Comparison of ENCODE assay signal across 12 cellular contexts in genomic region chr22:42376721-42377177, GRCh38. TPM values are rescaled to one million over a fixed set of nuclear protein-coding genes. Genes with fewer than 3 reads are reported as not detected.
DNase-seq lines count a peak whose midpoint lies in the region; ATAC-seq and TF ChIP-seq lines count a peak whose summit lies in the region.
"Had no signal": no experiment of that assay in that cellular context is flagged by ENCODE, and none has a peak within 500 bp of the region (broad histone marks: within the 10 kb centered on the region; RNA-seq: fewer than 3 reads in every experiment).

No MANE protein-coding gene starts in this region.

- DNase-seq in IMR-90 (peak; percentile 19), SK-N-SH (peak; percentile 81), right atrium auricular region (ENCODE audit: low spot score) (peak; percentile 85), GOT3 (lab: John Stamatoyannopoulos, UW) (no peak)
- DNase-seq in activated CD4-positive, CD25-positive, alpha-beta regulatory T cell treated with anti-CD3 and anti-CD28 coated beads, Interleukin-2, amount 50 U/mL, for 72 hours = no peak
- DNase-seq: effector CD4-positive, alpha-beta T cell had no signal

- POLR2A ChIA-PET in IMR-90 (lab: Charles Lee; ENCODE audit: unreplicated experiment) = no interaction called here
- POLR2A ChIA-PET in SK-N-SH (lab: Yijun Ruan, JAX) = interaction anchor here (1.3 kb wide), 1 partner anchor 12 kb away, joined by 3 read pairs; no protein-coding TSS in a partner anchor

- no peak overlapping the region for H4K91ac ChIP-seq in IMR-90 (ENCODE audit: insufficient read depth, low read depth, low read length)

- H2BK120ac ChIP-seq in IMR-90 (ENCODE audit: low read depth, low read length) = no peak overlapping the region

- H3K23ac ChIP-seq in IMR-90 (ENCODE audit: low read depth, low read length) = no peak overlapping the region

- TF ChIP-seq EP300 in SK-N-SH (IDR thresholded peaks at IDR 0.05; ENCODE audit: borderline replicate concordance in 1 of 2, low read depth in 1 of 2, low read length in 1 of 2) = peak in 1 of 2 experiments; percentile 75; a peak in 2 of 4 replicates

- no peaks in the 10 kb centered on the region for H3K9me1 ChIP-seq in IMR-90 (ENCODE audit: insufficient read depth, low read length)

- H2AK9ac ChIP-seq in IMR-90 (replicated peaks; ENCODE audit: low read depth, low read length, poor library complexity) = no peak overlapping the region

- TF ChIP-seq CTCF in IMR-90 (conservative IDR thresholded peaks at IDR 0.05; ENCODE audit: low read depth, low read length) (no peak), SK-N-SH (IDR thresholded peaks at IDR 0.05) (no peak), right atrium auricular region (IDR thresholded peaks at IDR 0.05) (no peak)

- no peak overlapping the region for H3K18ac ChIP-seq in IMR-90 (ENCODE audit: low read depth, low read length)

- intact Hi-C loops in IMR-90 (cut with micrococcal nuclease) = no loop called here

- H2BK5ac ChIP-seq in IMR-90 (ENCODE audit: low read depth, low read length, poor library complexity, severe bottlenecking) = no peak overlapping the region

- H3K9me3 ChIP-seq in IMR-90 (ENCODE audit: control insufficient read depth, insufficient read depth, low read length) (no peaks in the 10 kb centered on the region), SK-N-SH (no peaks in the 10 kb centered on the region), right atrium auricular region (no peaks in the 10 kb centered on the region), thymus (ENCODE audit: control insufficient read depth) (no peaks in the 10 kb centered on the region)
- H3K9me3 ChIP-seq: prostate gland had no signal

- CTCF ChIA-PET in IMR-90 (lab: Yijun Ruan, JAX) = no interaction called here
- CTCF ChIA-PET in SK-N-SH (lab: Yijun Ruan, JAX) = interaction anchor here (0.8 to 1.3 kb wide), 3 partner anchors 67 to 207 kb away, joined by 3 read pairs; no protein-coding TSS in a partner anchor

- H3K14ac ChIP-seq in IMR-90 (replicated peaks; ENCODE audit: low read depth, low read length) = no peak overlapping the region

- dilution Hi-C loops in IMR-90 (cut with HindIII; ENCODE audit: low sequenced_read_pairs, unreplicated experiment) = no loop called here

- no peak overlapping the region for H3K27ac ChIP-seq in IMR-90 (ENCODE audit: insufficient read depth, low read length)
- peak overlapping the region in 1 of 2 experiments; percentile 67; a peak in 1 of 4 replicates for H3K27ac ChIP-seq in SK-N-SH (ENCODE audit: low read depth in 2 of 2, low read length in 1 of 2)
- peak overlapping the region; percentile 35 to 40 for H3K27ac ChIP-seq in right atrium auricular region
- peak overlapping the region; percentile 42 for H3K27ac ChIP-seq in thymus (ENCODE audit: low read depth)
- H3K27ac ChIP-seq: prostate gland, VCaP had no signal

- H2BK15ac ChIP-seq in IMR-90 (ENCODE audit: low read depth, low read length) = no peak overlapping the region

- H3K4me2 ChIP-seq in IMR-90 (ENCODE audit: low read depth, low read length) = no peak overlapping the region
- H3K4me2 ChIP-seq in SK-N-SH = no peak overlapping the region

- H4K8ac ChIP-seq in IMR-90 (ENCODE audit: low read depth in 2 of 2, low read length in 2 of 2) = no peak overlapping the region

- H3K9ac ChIP-seq in IMR-90 (ENCODE audit: low read depth, low read length) (no peak overlapping the region), SK-N-SH (no peak overlapping the region)

- no peaks in the 10 kb centered on the region for H3K79me2 ChIP-seq in SK-N-SH (ENCODE audit: insufficient read depth)

- H2AK5ac ChIP-seq in IMR-90 (ENCODE audit: low read depth, low read length) = no peak overlapping the region

- H3K9me2 ChIP-seq in SK-N-SH = no peaks in the 10 kb centered on the region

- no peaks in the 10 kb centered on the region for H3K36me3 Mint-ChIP-seq in activated T-helper 17 cell treated with anti-CD3 and anti-CD28 coated beads, Interleukin-2, amount 50 U/mL, for 72 hours (ENCODE audit: low read depth)

- H3K4me3 ChIP-seq in IMR-90 (ENCODE audit: insufficient read depth, low read depth, low read length) = no peak overlapping the region
- H3K4me3 ChIP-seq in SK-N-SH (ENCODE audit: low read depth in 2 of 2, low read length in 1 of 2) = no peak overlapping the region
- no peak overlapping the region for H3K4me3 ChIP-seq in right atrium auricular region
- H3K4me3 ChIP-seq in thymus (ENCODE audit: low read length) = no peak overlapping the region
- H3K4me3 ChIP-seq: prostate gland had no signal

- BruUV-seq in IMR-90 (replicated peaks; lab: Mats Ljungman, UMichigan) = no TSS peak

- H2BK20ac ChIP-seq in IMR-90 (ENCODE audit: low read depth, low read length) = no peak overlapping the region

- H3K56ac ChIP-seq in IMR-90 (ENCODE audit: extremely low read depth, insufficient read depth, low read length) = no peak overlapping the region

- H4K5ac ChIP-seq in IMR-90 (ENCODE audit: low read depth, low read length) = no peak overlapping the region

- in situ Hi-C loops in IMR-90 (cut with MboI; ENCODE audit: low sequenced_read_pairs) = no loop called here

- H3K27me3 ChIP-seq in IMR-90 (ENCODE audit: control insufficient read depth, insufficient read depth, low read length) (peaks cover 44% of the 10 kb centered on the region), SK-N-SH (ENCODE audit: insufficient read depth) (no peaks in the 10 kb centered on the region), right atrium auricular region (no peaks in the 10 kb centered on the region), thymus (ENCODE audit: control insufficient read depth, insufficient read depth) (no peaks in the 10 kb centered on the region)

- no peaks in the 10 kb centered on the region for H3K9me3 Mint-ChIP-seq in activated T-helper 17 cell treated with anti-CD3 and anti-CD28 coated beads, Interleukin-2, amount 50 U/mL, for 72 hours
- H3K9me3 Mint-ChIP-seq: IgD-negative memory B cell had no signal

- TF ChIP-seq RAD21 in IMR-90 (IDR thresholded peaks at IDR 0.05; ENCODE audit: low read length) (no peak), SK-N-SH (IDR thresholded peaks at IDR 0.05; ENCODE audit: low read length) (no peak; the same call in 1 of the 2 replicates)

- no peak overlapping the region for H3K4me3 Mint-ChIP-seq in activated T-helper 17 cell treated with anti-CD3 and anti-CD28 coated beads, Interleukin-2, amount 50 U/mL, for 72 hours
- H3K4me3 Mint-ChIP-seq: IgD-negative memory B cell had no signal

- H3K27me3 Mint-ChIP-seq in activated T-helper 17 cell treated with anti-CD3 and anti-CD28 coated beads, Interleukin-2, amount 50 U/mL, for 72 hours = peaks cover 3% of the 10 kb centered on the region

- no peak overlapping the region for H3K27ac Mint-ChIP-seq in activated T-helper 17 cell treated with anti-CD3 and anti-CD28 coated beads, Interleukin-2, amount 50 U/mL, for 72 hours
- H3K27ac Mint-ChIP-seq: IgD-negative memory B cell had no signal

- H3K4me1 ChIP-seq in IMR-90 (ENCODE audit: control insufficient read depth, insufficient read depth, low read length) (peaks cover 2% of the 10 kb centered on the region; the same call in 1 of the 2 replicates), SK-N-SH (ENCODE audit: control insufficient read depth in 1 of 2, insufficient read depth in 2 of 2, low read depth in 1 of 2, low read length in 1 of 2) (peaks cover 0 to 33% of the 10 kb centered on the region in 2 experiments; a peak in 1 of 4 replicates), right atrium auricular region (peaks cover 0 to 16% of the 10 kb centered on the region in 2 donors), thymus (ENCODE audit: control insufficient read depth, insufficient read depth, low read length) (no peaks in the 10 kb centered on the region)
- H3K4me1 ChIP-seq: prostate gland had no signal

- TF ChIP-seq POLR2A in IMR-90 (IDR thresholded peaks at IDR 0.05; ENCODE audit: low read depth, low read length) = no peak

- no peaks in the 10 kb centered on the region for H3K36me3 ChIP-seq in IMR-90 (ENCODE audit: control insufficient read depth, insufficient read depth, low read length)
- H3K36me3 ChIP-seq in SK-N-SH (replicated peaks in 1 of 2; ENCODE audit: control insufficient read depth in 1 of 2, insufficient read depth in 2 of 2, low read length in 1 of 2) = no peaks in the 10 kb centered on the region
- H3K36me3 ChIP-seq in right atrium auricular region = no peaks in the 10 kb centered on the region
- no peaks in the 10 kb centered on the region for H3K36me3 ChIP-seq in thymus (ENCODE audit: control insufficient read depth, insufficient read depth)
- H3K36me3 ChIP-seq: prostate gland had no signal

- 0 out of 2 replicates have a peak, but pooled peaks have one; percentile 17 for ATAC-seq in IMR-90 (ENCODE audit: low read depth)
- ATAC-seq in GM18502 (IDR thresholded peaks at IDR 0.05; ENCODE audit: poor library complexity, unreplicated experiment) = no peak
- ATAC-seq in activated T-helper 17 cell treated with anti-CD3 and anti-CD28 coated beads, Interleukin-2, amount 50 U/mL, for 72 hours (replicated peaks) = no peak

- H3F3A ChIP-seq in SK-N-SH (replicated peaks; ENCODE audit: insufficient read depth) = no peaks in the 10 kb centered on the region

- H4K20me1 ChIP-seq in IMR-90 (ENCODE audit: insufficient read depth, low read length) (no peaks in the 10 kb centered on the region), SK-N-SH (ENCODE audit: insufficient read depth) (no peaks in the 10 kb centered on the region)

- no peaks in the 10 kb centered on the region for H3K79me1 ChIP-seq in IMR-90 (ENCODE audit: low read depth in 1 of 2, low read length in 2 of 2)

- H2AFZ ChIP-seq in IMR-90 (replicated peaks; ENCODE audit: low read length, poor library complexity) = peak overlapping the region; percentile 70
- no peak overlapping the region for H2AFZ ChIP-seq in SK-N-SH (ENCODE audit: low read depth)

- no peaks in the 10 kb centered on the region for H3K4me1 Mint-ChIP-seq in activated T-helper 17 cell treated with anti-CD3 and anti-CD28 coated beads, Interleukin-2, amount 50 U/mL, for 72 hours

- 33% methylated on average over 4 of the region's 10 CpGs; no CpG with 5 or more reads in 1 of the 2 experiments for WGBS in IMR-90 (ENCODE audit: extremely low coverage in 2 of 2, insufficient read length in 1 of 2), 2 experiments
- 31% methylated on average over 6 of the region's 10 CpGs for WGBS in SK-N-SH (ENCODE audit: low lambda C conversion rate)
- 85% methylated on average over 10 of the region's 10 CpGs for WGBS in thymus

- no peak overlapping the region for H3K4ac ChIP-seq in IMR-90 (ENCODE audit: low read depth, low read length)

TF ChIP-seq in IMR-90, 13 proteins besides CTCF, POLR2A, EP300 and RAD21 (continues in another document):
- TF ChIP-seq RFX5 (IDR thresholded peaks at IDR 0.05; ENCODE audit: low read depth, low read length) = no peak

RNA-seq across cellular contexts. Expression of gene NFAM1, which starts 55.5 kb away (rescaled TPM):
- total RNA-seq in IMR-90 (2012; rRNA removed) = not detected in 2 replicates
- polyA plus RNA-seq in IMR-90 (2012; rRNA removed) = not detected in 2 replicates
- polyA plus RNA-seq in IMR-90 (2012; cell fraction: cytosol; rRNA removed) = not detected in 2 replicates
- not detected in 2 replicates for polyA plus RNA-seq in IMR-90 (2012; cell fraction: nucleus; rRNA removed; ENCODE audit: low replicate concordance)
- polyA plus RNA-seq in SK-N-SH (2012; rRNA removed) = 0.02 TPM in 1 of 2 replicates, not detected in the other
- under 0.01 TPM in 2 replicates for polyA plus RNA-seq in SK-N-SH (2012; cell fraction: cytosol; rRNA removed)
- polyA plus RNA-seq in SK-N-SH (2012; cell fraction: nucleus; rRNA removed) = 0.02 TPM in 1 of 2 replicates, not detected in the other
- total RNA-seq in right atrium auricular region = 1 to 10 TPM in 1 of 2 donors, under 1 TPM in 1; 0.74 to 3.5 TPM
- 2.0 TPM for polyA plus RNA-seq in thymus
- total RNA-seq in activated T-helper 17 cell treated with anti-CD3 and anti-CD28 coated beads, Interleukin-2, amount 50 U/mL, for 72 hours = under 1 TPM; 0.15 to 0.40 TPM

Comparison
In these comparisons a context has a peak if more than half of its experiments do, and no peak if none do; other contexts are left out.
1. DNase-seq: peak in IMR-90 (single experiment), SK-N-SH (single experiment) and right atrium auricular region (single experiment); none in GOT3 (single experiment) and activated CD4-positive, CD25-positive, alpha-beta regulatory T cell treated with anti-CD3 and anti-CD28 coated beads, Interleukin-2, amount 50 U/mL, for 72 hours (single experiment).